ENCODE assay signal across 13 cellular contexts in the genomic region with DNA sequence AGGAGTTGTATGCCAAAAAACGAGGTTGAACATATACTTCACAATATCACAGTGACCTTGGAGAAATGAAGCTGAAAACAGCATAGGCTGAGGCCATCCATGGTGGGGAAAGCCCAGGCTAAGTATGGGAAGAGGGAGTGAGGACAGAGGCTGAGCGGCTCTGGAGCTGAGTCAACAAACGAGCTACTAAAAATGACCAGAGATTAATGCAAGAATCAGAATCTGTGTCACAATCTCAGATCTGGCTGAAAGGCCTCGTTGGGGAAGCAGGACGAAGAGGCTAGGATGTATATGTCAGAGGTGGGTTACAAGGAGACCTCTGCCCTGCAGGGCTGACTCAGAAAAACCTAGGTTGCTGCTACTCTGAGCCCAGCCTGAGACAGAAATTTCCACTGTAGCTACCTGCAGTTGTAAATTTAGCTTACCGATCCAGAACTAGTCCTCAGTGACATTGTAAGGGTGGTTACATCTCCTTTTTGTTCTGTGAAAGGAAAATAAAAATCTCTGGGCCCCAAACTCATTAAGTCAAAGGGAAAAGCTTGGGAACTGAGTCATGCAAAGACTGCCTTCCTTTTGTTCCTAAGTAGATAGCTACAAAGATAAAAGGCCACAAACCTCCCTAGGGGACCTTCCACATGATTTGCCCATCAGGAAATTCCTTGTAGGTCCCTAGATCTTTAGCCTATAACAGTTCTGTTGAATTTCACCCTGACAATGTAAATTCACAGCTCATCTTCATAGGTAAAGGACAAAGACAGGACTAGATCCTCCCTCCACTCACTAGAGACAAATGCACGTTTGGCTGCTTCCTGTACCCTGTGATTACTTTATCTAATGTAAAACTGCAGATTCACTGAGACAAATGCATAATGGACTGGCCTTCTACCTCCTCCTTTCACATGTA. TPM values are rescaled to one million over a fixed set of nuclear protein-coding genes. Genes with fewer than 3 reads are reported as not detected.
DNase-seq lines count a peak whose midpoint lies in the region; ATAC-seq and TF ChIP-seq lines count a peak whose summit lies in the region.
"Had no signal": no experiment of that assay in that cellular context is flagged by ENCODE, and none has a peak within 500 bp of the region (broad histone marks: within the 10 kb centered on the region; RNA-seq: fewer than 3 reads in every experiment).

No MANE protein-coding gene starts in this region.

- H3K4me3 ChIP-seq in cardiac fibroblast (replicated peaks in 1 of 2; ENCODE audit: low read depth in 2 of 2, low read length in 2 of 2) (no peak overlapping the region), mesenchymal stem cell (ENCODE audit: insufficient read depth in 1 of 2, low read depth in 1 of 2, low read length in 2 of 2) (no peak overlapping the region)
- H3K4me3 ChIP-seq: ascending aorta, esophagus muscularis mucosa, lower lobe of right lung had no signal

- H2BK120ac ChIP-seq in mesenchymal stem cell (ENCODE audit: low read depth, low read length) = no peak overlapping the region

- no peak for ATAC-seq in GM21528 (IDR thresholded peaks at IDR 0.05; ENCODE audit: low FRiP score, unreplicated experiment)
- no peak for ATAC-seq in stimulated activated memory B cell treated with anti-CD40 and anti-IgM and Interleukin-4, amounts not matched to agents 10 μg/mL and 1 μg/mL and 100 μg/mL, for 72 hours
- ATAC-seq: lower lobe of right lung had no signal

- no peak overlapping the region for H2BK5ac ChIP-seq in mesenchymal stem cell (ENCODE audit: low read depth, low read length, poor library complexity, severe bottlenecking)

- H3K4me1 ChIP-seq in mesenchymal stem cell (ENCODE audit: control insufficient read depth, insufficient read depth, low read depth, low read length) = peaks cover 3% of the 10 kb centered on the region
- H3K4me1 ChIP-seq: parathyroid adenoma had no signal

- peaks cover 19% of the 10 kb centered on the region for H3K4me1 Mint-ChIP-seq in stimulated activated memory B cell treated with anti-CD40 and anti-IgM and Interleukin-4, amounts not matched to agents 10 μg/mL and 1 μg/mL and 100 μg/mL, for 72 hours

- H3K27ac Mint-ChIP-seq in stimulated activated memory B cell treated with anti-CD40 and anti-IgM and Interleukin-4, amounts not matched to agents 10 μg/mL and 1 μg/mL and 100 μg/mL, for 72 hours = no peak overlapping the region

- no peak overlapping the region for H3K4me2 ChIP-seq in mesenchymal stem cell (ENCODE audit: low read length, poor library complexity, severe bottlenecking)

- H4K8ac ChIP-seq in mesenchymal stem cell (ENCODE audit: low read length) = no peak overlapping the region

- H3K9me3 ChIP-seq in mesenchymal stem cell (ENCODE audit: control insufficient read depth, low read length) = no peaks in the 10 kb centered on the region
- H3K9me3 ChIP-seq: ascending aorta, esophagus muscularis mucosa, lower lobe of right lung had no signal

- H3K18ac ChIP-seq in mesenchymal stem cell (ENCODE audit: low read depth in 1 of 2, low read length in 2 of 2) = no peak overlapping the region

- H2AFZ ChIP-seq in mesenchymal stem cell (ENCODE audit: low read depth, low read length) = peak overlapping the region; percentile 56
- H2AFZ ChIP-seq: parathyroid adenoma had no signal

- H4K91ac ChIP-seq in mesenchymal stem cell (ENCODE audit: low read length) = no peak overlapping the region

- no peak overlapping the region for H2BK15ac ChIP-seq in mesenchymal stem cell (ENCODE audit: low read depth, poor library complexity, severe bottlenecking)

- TF ChIP-seq CTCF in cardiac fibroblast (IDR thresholded peaks at IDR 0.05; ENCODE audit: low read depth, low read length) = no peak

- no peak overlapping the region for H3K9ac ChIP-seq in mesenchymal stem cell (ENCODE audit: low read length)
- H3K9ac ChIP-seq: parathyroid adenoma had no signal

- no peaks in the 10 kb centered on the region for H3K36me3 ChIP-seq in mesenchymal stem cell (ENCODE audit: control insufficient read depth in 1 of 2, insufficient read depth in 2 of 2, low read depth in 1 of 2, low read length in 2 of 2)
- H3K36me3 ChIP-seq: ascending aorta, esophagus muscularis mucosa, lower lobe of right lung had no signal

- H2AK5ac ChIP-seq in mesenchymal stem cell (ENCODE audit: low read length, severe bottlenecking) = no peak overlapping the region

- no peaks in the 10 kb centered on the region for H3K79me1 ChIP-seq in mesenchymal stem cell (replicated peaks; ENCODE audit: low read length, poor library complexity, severe bottlenecking)

- H3K36me3 Mint-ChIP-seq in stimulated activated memory B cell treated with anti-CD40 and anti-IgM and Interleukin-4, amounts not matched to agents 10 μg/mL and 1 μg/mL and 100 μg/mL, for 72 hours = no peaks in the 10 kb centered on the region

- no peaks in the 10 kb centered on the region for H3K27me3 Mint-ChIP-seq in stimulated activated memory B cell treated with anti-CD40 and anti-IgM and Interleukin-4, amounts not matched to agents 10 μg/mL and 1 μg/mL and 100 μg/mL, for 72 hours

- H3K4ac ChIP-seq in mesenchymal stem cell (ENCODE audit: low read depth in 1 of 2, low read length in 2 of 2) = peak overlapping the region in 1 of 2 experiments; percentile 57

- H3K27me3 ChIP-seq in mesenchymal stem cell (ENCODE audit: control insufficient read depth in 1 of 2, insufficient read depth in 1 of 2, low read length in 2 of 2) = peaks cover 0 to 5% of the 10 kb centered on the region in 2 experiments
- H3K27me3 ChIP-seq: ascending aorta, esophagus muscularis mucosa had no signal

- H3K23ac ChIP-seq in mesenchymal stem cell (ENCODE audit: low read length in 2 of 2) = no peak overlapping the region

- no peaks in the 10 kb centered on the region for H3K9me3 Mint-ChIP-seq in stimulated activated memory B cell treated with anti-CD40 and anti-IgM and Interleukin-4, amounts not matched to agents 10 μg/mL and 1 μg/mL and 100 μg/mL, for 72 hours

- H3K27ac ChIP-seq in mesenchymal stem cell (ENCODE audit: low read length, poor library complexity, severe bottlenecking) = no peak overlapping the region
- H3K27ac ChIP-seq: ascending aorta, esophagus muscularis mucosa, lower lobe of right lung, parathyroid adenoma had no signal

- DNase-seq in ELF-1 (ENCODE audit: low read depth, low spot score) = peak; percentile 90
- DNase-seq in NCI-H2227 (lab: John Stamatoyannopoulos, UW; ENCODE audit: unreplicated experiment) = peak; percentile 23
- peak; percentile 57 to 83 for DNase-seq in cardiac fibroblast (ENCODE audit: low read depth in 2 of 2)
- peak; percentile 91 for DNase-seq in mesenchymal stem cell
- DNase-seq in KBM-7 = no peak
- DNase-seq in NCI-H187 (lab: John Stamatoyannopoulos, UW) = no peak
- DNase-seq: lower lobe of right lung; stimulated activated CD4-positive, alpha-beta T cell treated with anti-CD3 and anti-CD28 coated beads, Interleukin-4, amount 100 ng/mL, for 1 hour had no signal

- 15% methylated on average over 5 of the region's 7 CpGs for WGBS in mesenchymal stem cell

- no peak overlapping the region for H3K4me3 Mint-ChIP-seq in stimulated activated memory B cell treated with anti-CD40 and anti-IgM and Interleukin-4, amounts not matched to agents 10 μg/mL and 1 μg/mL and 100 μg/mL, for 72 hours

- in situ Hi-C loops in KBM-7 (cut with MboI; ENCODE audit: low pct_unique_long_range_greater_than_20kb, low sequenced_read_pairs) = no loop called here

- no peak overlapping the region for H3K14ac ChIP-seq in mesenchymal stem cell (ENCODE audit: low read length in 2 of 2)

- no peak overlapping the region for H2BK12ac ChIP-seq in mesenchymal stem cell (ENCODE audit: low read length in 2 of 2)

RNA-seq across cellular contexts. Expression of a gene that starts 8.5 kb away (rescaled TPM):
- polyA plus RNA-seq in mesenchymal stem cell (2013, experiment 1 of 2) = 99.8 TPM
- polyA plus RNA-seq in mesenchymal stem cell (2013, experiment 2 of 2) = 98.2 TPM

RNA-seq across cellular contexts. Expression of a gene that starts 47.4 kb away (rescaled TPM):
- 18.2 TPM for polyA plus RNA-seq in mesenchymal stem cell (2013, experiment 1 of 2)
- 18.7 TPM for polyA plus RNA-seq in mesenchymal stem cell (2013, experiment 2 of 2)

Comparison
In these comparisons a context has a peak if more than half of its experiments do, and no peak if none do; other contexts are left out.
1. DNase-seq: peak in ELF-1 (single experiment), NCI-H2227 (single experiment), cardiac fibroblast (2 of 2) and mesenchymal stem cell (single experiment); none in KBM-7 (single experiment) and NCI-H187 (0 of 2).